Comparison of ENCODE assay signal across 1 cellular context in genomic region chr17:63533433-63534077, GRCh38.
TF ChIP-seq lines count a peak whose summit lies in the region.

No MANE protein-coding gene starts in this region.

TF ChIP-seq in HepG2, 621 proteins besides CTCF, POLR2A, EP300 and RAD21:
- TF ChIP-seq ZBTB33 (CRISPR knock-in tag; IDR thresholded peaks at IDR 0.05) (peak; percentile 38; the same call in 1 of the 2 replicates), ONECUT2 (CRISPR knock-in tag; IDR thresholded peaks at IDR 0.05) (no peak)
TF ChIP-seq in HepG2: peak in this region for 1.
